ENCODE assay signal across 1 cellular context in the genomic region with DNA sequence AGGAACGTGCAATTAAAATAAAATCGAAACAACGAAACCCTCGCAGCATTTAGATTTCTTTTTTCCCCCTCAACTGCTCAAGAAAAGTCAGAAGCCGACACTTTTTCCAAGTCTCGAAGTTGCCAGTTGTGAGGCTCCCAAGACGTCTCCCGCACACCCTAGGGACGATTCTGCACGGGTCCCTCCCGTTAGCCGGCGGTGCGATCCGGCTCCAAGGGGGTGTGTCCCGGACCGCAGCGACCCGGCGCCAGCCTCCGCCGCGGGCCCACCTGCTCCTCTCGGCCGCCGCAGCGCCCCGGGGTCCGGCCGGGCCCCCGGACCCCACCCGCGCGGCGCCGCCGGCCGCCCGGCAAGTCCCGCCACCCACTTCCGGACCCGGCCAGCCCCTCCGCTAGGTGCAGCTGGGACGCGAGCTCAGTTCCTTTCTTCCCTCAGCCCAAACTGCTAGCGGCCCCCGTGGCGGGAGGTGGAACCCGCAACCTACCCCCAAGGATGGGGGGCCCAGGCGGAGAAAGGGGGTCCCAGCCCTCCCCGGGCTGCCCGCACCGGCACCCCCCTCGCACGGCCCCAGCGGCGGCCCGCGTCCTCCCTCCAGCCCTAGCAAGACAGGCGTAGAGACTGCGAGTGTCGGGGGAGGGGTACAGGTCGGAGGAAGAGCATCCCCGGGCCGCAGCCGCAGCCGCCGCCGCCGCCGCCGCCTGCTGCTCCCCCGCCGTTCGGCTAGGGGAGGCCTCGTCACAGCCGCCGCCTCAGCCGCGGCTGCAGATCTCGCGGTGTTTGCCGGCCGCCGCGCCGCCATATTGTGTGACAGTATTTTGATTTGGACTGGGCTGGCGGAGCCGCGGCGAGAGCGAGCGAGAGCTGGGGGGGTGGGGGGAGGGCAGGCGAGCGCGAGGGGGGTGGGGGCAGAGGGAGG.
TF ChIP-seq lines count a peak whose summit lies in the region.

No MANE protein-coding gene starts in this region.

TF ChIP-seq in K562, 482 proteins besides CTCF, POLR2A, EP300 and RAD21 (continued from another document and continues in another):
- TF ChIP-seq, protein P1, sequence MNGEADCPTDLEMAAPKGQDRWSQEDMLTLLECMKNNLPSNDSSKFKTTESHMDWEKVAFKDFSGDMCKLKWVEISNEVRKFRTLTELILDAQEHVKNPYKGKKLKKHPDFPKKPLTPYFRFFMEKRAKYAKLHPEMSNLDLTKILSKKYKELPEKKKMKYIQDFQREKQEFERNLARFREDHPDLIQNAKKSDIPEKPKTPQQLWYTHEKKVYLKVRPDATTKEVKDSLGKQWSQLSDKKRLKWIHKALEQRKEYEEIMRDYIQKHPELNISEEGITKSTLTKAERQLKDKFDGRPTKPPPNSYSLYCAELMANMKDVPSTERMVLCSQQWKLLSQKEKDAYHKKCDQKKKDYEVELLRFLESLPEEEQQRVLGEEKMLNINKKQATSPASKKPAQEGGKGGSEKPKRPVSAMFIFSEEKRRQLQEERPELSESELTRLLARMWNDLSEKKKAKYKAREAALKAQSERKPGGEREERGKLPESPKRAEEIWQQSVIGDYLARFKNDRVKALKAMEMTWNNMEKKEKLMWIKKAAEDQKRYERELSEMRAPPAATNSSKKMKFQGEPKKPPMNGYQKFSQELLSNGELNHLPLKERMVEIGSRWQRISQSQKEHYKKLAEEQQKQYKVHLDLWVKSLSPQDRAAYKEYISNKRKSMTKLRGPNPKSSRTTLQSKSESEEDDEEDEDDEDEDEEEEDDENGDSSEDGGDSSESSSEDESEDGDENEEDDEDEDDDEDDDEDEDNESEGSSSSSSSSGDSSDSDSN (IDR thresholded peaks at IDR 0.05; ENCODE audit: borderline replicate concordance in 1 of 2, low read depth in 2 of 2, low read length in 2 of 2): peak; percentile 5 to 25; a peak in 2 of 4 replicates
- no peak for TF ChIP-seq EZH2 (IDR thresholded peaks at IDR 0.05; ENCODE audit: borderline replicate concordance, low read depth, low read length)
- TF ChIP-seq TARDBP (IDR thresholded peaks at IDR 0.05): peak; percentile 55; the same call in 1 of the 2 replicates
- TF ChIP-seq, protein P2, sequence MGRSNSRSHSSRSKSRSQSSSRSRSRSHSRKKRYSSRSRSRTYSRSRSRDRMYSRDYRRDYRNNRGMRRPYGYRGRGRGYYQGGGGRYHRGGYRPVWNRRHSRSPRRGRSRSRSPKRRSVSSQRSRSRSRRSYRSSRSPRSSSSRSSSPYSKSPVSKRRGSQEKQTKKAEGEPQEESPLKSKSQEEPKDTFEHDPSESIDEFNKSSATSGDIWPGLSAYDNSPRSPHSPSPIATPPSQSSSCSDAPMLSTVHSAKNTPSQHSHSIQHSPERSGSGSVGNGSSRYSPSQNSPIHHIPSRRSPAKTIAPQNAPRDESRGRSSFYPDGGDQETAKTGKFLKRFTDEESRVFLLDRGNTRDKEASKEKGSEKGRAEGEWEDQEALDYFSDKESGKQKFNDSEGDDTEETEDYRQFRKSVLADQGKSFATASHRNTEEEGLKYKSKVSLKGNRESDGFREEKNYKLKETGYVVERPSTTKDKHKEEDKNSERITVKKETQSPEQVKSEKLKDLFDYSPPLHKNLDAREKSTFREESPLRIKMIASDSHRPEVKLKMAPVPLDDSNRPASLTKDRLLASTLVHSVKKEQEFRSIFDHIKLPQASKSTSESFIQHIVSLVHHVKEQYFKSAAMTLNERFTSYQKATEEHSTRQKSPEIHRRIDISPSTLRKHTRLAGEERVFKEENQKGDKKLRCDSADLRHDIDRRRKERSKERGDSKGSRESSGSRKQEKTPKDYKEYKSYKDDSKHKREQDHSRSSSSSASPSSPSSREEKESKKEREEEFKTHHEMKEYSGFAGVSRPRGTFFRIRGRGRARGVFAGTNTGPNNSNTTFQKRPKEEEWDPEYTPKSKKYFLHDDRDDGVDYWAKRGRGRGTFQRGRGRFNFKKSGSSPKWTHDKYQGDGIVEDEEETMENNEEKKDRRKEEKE (IDR thresholded peaks at IDR 0.05; ENCODE audit: borderline replicate concordance in 1 of 2, control insufficient read depth in 1 of 2, low read depth in 2 of 2, low read length in 1 of 2): no peak
- TF ChIP-seq SP1 (CRISPR knock-in tag; IDR thresholded peaks at IDR 0.05): peak; percentile 72
- no peak for TF ChIP-seq ZKSCAN3 (CRISPR knock-in tag; IDR thresholded peaks at IDR 0.05)
- TF ChIP-seq, protein P3, sequence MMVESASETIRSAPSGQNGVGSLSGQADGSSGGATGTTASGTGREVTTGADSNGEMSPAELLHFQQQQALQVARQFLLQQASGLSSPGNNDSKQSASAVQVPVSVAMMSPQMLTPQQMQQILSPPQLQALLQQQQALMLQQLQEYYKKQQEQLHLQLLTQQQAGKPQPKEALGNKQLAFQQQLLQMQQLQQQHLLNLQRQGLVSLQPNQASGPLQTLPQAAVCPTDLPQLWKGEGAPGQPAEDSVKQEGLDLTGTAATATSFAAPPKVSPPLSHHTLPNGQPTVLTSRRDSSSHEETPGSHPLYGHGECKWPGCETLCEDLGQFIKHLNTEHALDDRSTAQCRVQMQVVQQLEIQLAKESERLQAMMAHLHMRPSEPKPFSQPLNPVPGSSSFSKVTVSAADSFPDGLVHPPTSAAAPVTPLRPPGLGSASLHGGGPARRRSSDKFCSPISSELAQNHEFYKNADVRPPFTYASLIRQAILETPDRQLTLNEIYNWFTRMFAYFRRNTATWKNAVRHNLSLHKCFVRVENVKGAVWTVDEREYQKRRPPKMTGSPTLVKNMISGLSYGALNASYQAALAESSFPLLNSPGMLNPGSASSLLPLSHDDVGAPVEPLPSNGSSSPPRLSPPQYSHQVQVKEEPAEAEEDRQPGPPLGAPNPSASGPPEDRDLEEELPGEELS (CRISPR knock-in tag; IDR thresholded peaks at IDR 0.05; ENCODE audit: borderline replicate concordance): no peak
- TF ChIP-seq NR4A1 (CRISPR knock-in tag; IDR thresholded peaks at IDR 0.05): peak; percentile 91; the same call in 1 of the 2 replicates
- no peak for TF ChIP-seq NR4A1 (tag; IDR thresholded peaks at IDR 0.05)
- TF ChIP-seq NFIX (CRISPR knock-in tag; IDR thresholded peaks at IDR 0.05; ENCODE audit: low read depth): no peak
- TF ChIP-seq PHF20 (IDR thresholded peaks at IDR 0.05; ENCODE audit: partially characterized antibody): peak; percentile 77
- no peak; a peak in 1 of 4 replicates for TF ChIP-seq CSDE1 (IDR thresholded peaks at IDR 0.05)
- TF ChIP-seq, protein P4, sequence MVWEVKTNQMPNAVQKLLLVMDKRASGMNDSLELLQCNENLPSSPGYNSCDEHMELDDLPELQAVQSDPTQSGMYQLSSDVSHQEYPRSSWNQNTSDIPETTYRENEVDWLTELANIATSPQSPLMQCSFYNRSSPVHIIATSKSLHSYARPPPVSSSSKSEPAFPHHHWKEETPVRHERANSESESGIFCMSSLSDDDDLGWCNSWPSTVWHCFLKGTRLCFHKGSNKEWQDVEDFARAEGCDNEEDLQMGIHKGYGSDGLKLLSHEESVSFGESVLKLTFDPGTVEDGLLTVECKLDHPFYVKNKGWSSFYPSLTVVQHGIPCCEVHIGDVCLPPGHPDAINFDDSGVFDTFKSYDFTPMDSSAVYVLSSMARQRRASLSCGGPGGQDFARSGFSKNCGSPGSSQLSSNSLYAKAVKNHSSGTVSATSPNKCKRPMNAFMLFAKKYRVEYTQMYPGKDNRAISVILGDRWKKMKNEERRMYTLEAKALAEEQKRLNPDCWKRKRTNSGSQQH (CRISPR knock-in tag; IDR thresholded peaks at IDR 0.05): 0 out of 2 replicates have a peak, but pooled peaks have one; percentile 62
- no peak for TF ChIP-seq RFX7 (CRISPR knock-in tag; IDR thresholded peaks at IDR 0.05)
- TF ChIP-seq FOXA1 (IDR thresholded peaks at IDR 0.05; ENCODE audit: borderline replicate concordance): no peak
- TF ChIP-seq MAZ (CRISPR knock-in tag; conservative IDR thresholded peaks at IDR 0.05 in 1 of 2, IDR thresholded peaks at IDR 0.05 in 1 of 2): peak; percentile 53 to 93
- TF ChIP-seq ZNF174 (CRISPR knock-in tag; IDR thresholded peaks at IDR 0.05): no peak
- TF ChIP-seq, protein P5, sequence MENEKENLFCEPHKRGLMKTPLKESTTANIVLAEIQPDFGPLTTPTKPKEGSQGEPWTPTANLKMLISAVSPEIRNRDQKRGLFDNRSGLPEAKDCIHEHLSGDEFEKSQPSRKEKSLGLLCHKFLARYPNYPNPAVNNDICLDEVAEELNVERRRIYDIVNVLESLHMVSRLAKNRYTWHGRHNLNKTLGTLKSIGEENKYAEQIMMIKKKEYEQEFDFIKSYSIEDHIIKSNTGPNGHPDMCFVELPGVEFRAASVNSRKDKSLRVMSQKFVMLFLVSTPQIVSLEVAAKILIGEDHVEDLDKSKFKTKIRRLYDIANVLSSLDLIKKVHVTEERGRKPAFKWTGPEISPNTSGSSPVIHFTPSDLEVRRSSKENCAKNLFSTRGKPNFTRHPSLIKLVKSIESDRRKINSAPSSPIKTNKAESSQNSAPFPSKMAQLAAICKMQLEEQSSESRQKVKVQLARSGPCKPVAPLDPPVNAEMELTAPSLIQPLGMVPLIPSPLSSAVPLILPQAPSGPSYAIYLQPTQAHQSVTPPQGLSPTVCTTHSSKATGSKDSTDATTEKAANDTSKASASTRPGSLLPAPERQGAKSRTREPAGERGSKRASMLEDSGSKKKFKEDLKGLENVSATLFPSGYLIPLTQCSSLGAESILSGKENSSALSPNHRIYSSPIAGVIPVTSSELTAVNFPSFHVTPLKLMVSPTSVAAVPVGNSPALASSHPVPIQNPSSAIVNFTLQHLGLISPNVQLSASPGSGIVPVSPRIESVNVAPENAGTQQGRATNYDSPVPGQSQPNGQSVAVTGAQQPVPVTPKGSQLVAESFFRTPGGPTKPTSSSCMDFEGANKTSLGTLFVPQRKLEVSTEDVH (IDR thresholded peaks at IDR 0.05; ENCODE audit: low read depth, partially characterized antibody): no peak
- TF ChIP-seq, protein P6, sequence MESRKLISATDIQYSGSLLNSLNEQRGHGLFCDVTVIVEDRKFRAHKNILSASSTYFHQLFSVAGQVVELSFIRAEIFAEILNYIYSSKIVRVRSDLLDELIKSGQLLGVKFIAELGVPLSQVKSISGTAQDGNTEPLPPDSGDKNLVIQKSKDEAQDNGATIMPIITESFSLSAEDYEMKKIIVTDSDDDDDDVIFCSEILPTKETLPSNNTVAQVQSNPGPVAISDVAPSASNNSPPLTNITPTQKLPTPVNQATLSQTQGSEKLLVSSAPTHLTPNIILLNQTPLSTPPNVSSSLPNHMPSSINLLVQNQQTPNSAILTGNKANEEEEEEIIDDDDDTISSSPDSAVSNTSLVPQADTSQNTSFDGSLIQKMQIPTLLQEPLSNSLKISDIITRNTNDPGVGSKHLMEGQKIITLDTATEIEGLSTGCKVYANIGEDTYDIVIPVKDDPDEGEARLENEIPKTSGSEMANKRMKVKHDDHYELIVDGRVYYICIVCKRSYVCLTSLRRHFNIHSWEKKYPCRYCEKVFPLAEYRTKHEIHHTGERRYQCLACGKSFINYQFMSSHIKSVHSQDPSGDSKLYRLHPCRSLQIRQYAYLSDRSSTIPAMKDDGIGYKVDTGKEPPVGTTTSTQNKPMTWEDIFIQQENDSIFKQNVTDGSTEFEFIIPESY (CRISPR knock-in tag; IDR thresholded peaks at IDR 0.05): 0 out of 2 replicates have a peak, but pooled peaks have one; percentile 38
- no peak for TF ChIP-seq JUNB (CRISPR knock-in tag; conservative IDR thresholded peaks at IDR 0.05)
- TF ChIP-seq KDM5B (IDR thresholded peaks at IDR 0.05; ENCODE audit: insufficient replicate concordance, low read depth, low read length): peak; percentile 69
- peak; percentile 43; the same call in 1 of the 2 replicates for TF ChIP-seq MYC (IDR thresholded peaks at IDR 0.05; ENCODE audit: low read depth, low read length)
- TF ChIP-seq MYC (CRISPR knock-in tag; IDR thresholded peaks at IDR 0.05; ENCODE audit: borderline replicate concordance, low read depth): no peak
- TF ChIP-seq FOXJ2 (tag; IDR thresholded peaks at IDR 0.05): no peak
- TF ChIP-seq, protein P7, sequence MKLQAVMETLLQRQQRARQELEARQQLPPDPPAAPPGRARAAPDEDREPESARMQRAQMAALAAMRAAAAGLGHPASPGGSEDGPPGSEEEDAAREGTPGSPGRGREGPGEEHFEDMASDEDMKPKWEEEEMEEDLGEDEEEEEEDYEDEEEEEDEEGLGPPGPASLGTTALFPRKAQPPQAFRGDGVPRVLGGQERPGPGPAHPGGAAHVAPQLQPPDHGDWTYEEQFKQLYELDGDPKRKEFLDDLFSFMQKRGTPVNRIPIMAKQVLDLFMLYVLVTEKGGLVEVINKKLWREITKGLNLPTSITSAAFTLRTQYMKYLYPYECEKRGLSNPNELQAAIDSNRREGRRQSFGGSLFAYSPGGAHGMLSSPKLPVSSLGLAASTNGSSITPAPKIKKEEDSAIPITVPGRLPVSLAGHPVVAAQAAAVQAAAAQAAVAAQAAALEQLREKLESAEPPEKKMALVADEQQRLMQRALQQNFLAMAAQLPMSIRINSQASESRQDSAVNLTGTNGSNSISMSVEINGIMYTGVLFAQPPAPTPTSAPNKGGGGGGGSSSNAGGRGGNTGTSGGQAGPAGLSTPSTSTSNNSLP (IDR thresholded peaks at IDR 0.05; ENCODE audit: borderline replicate concordance, low read depth, low read length): no peak
- TF ChIP-seq, protein P8, sequence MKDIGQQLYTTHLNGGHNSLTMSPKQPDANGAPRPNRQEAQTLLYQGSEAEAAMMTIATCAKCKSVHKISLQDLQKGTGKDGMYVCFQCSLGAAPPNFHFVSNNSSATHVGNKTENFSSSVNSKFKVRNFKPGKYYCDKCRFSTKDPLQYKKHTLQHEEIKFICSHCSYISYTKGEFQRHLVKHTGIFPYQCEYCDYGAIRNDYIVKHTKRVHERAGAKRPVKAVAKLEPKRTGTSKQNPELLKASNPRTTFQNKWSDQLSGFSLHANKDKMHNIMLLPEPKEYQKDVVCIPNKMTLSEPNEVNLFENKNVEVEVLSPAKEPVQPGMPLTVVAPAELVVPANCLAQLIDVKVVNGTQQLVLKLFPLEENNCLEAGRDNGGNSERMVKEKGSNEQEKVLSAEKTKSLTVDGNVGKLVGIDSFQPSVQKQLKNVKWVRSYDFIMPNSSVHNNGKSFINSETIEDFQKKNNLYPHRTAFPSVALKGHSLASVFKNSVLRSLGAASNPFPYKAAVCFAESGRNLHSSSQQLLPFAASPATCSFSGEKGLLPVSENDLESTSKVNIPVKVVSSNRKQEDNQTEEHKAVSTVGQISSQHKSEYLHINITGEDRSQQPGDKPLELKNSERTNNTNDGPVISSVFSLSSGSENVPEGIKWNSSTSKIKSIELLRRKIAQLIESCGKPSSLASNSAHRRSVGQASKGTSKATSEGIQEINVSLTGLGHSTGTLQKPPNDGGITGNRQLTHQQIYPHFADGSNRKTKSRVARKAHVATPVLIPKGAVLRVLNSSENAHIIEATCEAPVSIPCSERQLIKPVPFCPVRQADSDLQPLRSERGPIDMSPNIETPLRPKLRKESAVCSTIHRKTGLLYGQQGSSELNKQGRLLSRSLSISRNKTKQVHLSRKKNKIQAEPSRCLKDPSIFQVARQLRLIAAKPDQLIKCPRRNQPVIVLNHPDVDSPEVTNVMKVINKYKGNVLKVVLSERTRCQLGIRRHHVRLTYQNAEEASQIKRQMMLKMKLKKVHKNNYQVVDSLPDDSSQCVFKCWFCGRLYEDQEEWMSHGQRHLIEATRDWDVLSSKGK (CRISPR knock-in tag; IDR thresholded peaks at IDR 0.05): no peak
- TF ChIP-seq SRSF7 (optimal IDR thresholded peaks at IDR 0.05; ENCODE audit: low read depth, low read length): no peak
- no peak for TF ChIP-seq FOSL1 (tag; conservative IDR thresholded peaks at IDR 0.05)
- no peak for TF ChIP-seq NELFE (IDR thresholded peaks at IDR 0.05; ENCODE audit: insufficient read depth, insufficient read length)
- TF ChIP-seq CBX5 (IDR thresholded peaks at IDR 0.05; ENCODE audit: borderline replicate concordance, low read depth): peak; percentile 55; the same call in 1 of the 2 replicates
- 0 out of 4 replicates have a peak, but pooled peaks of 1 of the 2 experiments have one; percentile 63 for TF ChIP-seq KDM4B (IDR thresholded peaks at IDR 0.05; ENCODE audit: borderline replicate concordance in 2 of 2, low read depth in 1 of 2)
- TF ChIP-seq HDAC6 (IDR thresholded peaks at IDR 0.05; ENCODE audit: low read depth, low read length): no peak
- no peak for TF ChIP-seq NR2C1 (IDR thresholded peaks at IDR 0.05)
- TF ChIP-seq NR2C1 (tag; IDR thresholded peaks at IDR 0.05): no peak
